Comparison of ENCODE assay signal across 20 cellular contexts in the genomic region with DNA sequence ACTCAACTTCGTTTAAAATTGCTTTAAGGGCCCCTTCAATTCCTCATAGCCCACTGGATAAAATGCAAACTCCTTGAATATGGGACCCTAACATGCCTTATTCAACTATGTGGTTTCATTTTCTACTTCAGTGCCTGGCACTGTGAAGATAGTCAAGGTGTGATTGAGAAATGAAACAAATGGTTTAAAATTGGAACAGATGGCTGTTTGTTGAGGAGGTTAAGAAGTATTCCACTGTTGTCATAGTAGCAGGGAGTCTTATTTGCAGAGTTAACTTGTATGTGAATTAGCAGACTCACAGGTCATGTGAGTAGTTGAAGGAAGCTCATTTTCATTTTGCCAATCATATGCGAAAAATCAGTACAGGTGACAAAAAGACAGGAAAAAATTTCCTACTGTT.
"Had no signal": no experiment of that assay in that cellular context is flagged by ENCODE, and none has a peak within 500 bp of the region (broad histone marks: within the 10 kb centered on the region; RNA-seq: fewer than 3 reads in every experiment).

No MANE protein-coding gene starts in this region.

- H3K4me1 ChIP-seq: gastrocnemius medialis, pancreas, thyroid gland had no signal

- DNase-seq: activated CD4-positive, alpha-beta memory T cell treated with anti-CD3 and anti-CD28 coated beads, Interleukin-2, amount 10 ng/mL, durations not matched to agents 7 days and 5 days; activated CD4-positive, alpha-beta T cell treated with anti-CD3 and anti-CD28 coated beads for 4 hours; activated naive CD4-positive, alpha-beta T cell treated with Interleukin-2 at 50 U/mL for 16 hours; activated T-cell treated with anti-CD3 and anti-CD28 coated beads, Interleukin-2, amount 50 U/mL, for 1 hour; effector CD4-positive, alpha-beta T cell; gastrocnemius medialis; head of caudate nucleus; kidney; natural killer cell; pancreas; stimulated activated CD4-positive, alpha-beta T cell treated with anti-CD3 and anti-CD28 coated beads, Interleukin-1b, Interleukin-23, amount 100 ng/mL, for 48 hours; stimulated activated naive CD4-positive, alpha-beta T cell treated with Interleukin-2 at 50 U/mL for 16 hours; thyroid gland had no signal

- H3K27me3 Mint-ChIP-seq: activated CD4-positive, alpha-beta memory T cell treated with anti-CD3 and anti-CD28 coated beads, Interleukin-2, amount 10 ng/mL, durations not matched to agents 7 days and 5 days; activated T-helper 17 cell treated with anti-CD3 and anti-CD28 coated beads, Interleukin-2, amount 50 U/mL, for 72 hours; brain; central memory CD8-positive, alpha-beta T cell had no signal

- H3K9me3 ChIP-seq: gastrocnemius medialis, pancreas, thyroid gland had no signal

- H3K36me3 ChIP-seq: gastrocnemius medialis, pancreas, thyroid gland had no signal

- H3K4me3 Mint-ChIP-seq: activated CD4-positive, alpha-beta memory T cell treated with anti-CD3 and anti-CD28 coated beads, Interleukin-2, amount 10 ng/mL, durations not matched to agents 7 days and 5 days; activated T-helper 17 cell treated with anti-CD3 and anti-CD28 coated beads, Interleukin-2, amount 50 U/mL, for 72 hours; brain; central memory CD8-positive, alpha-beta T cell; natural killer cell; WTC11 had no signal

- ATAC-seq: activated T-helper 17 cell treated with anti-CD3 and anti-CD28 coated beads, Interleukin-2, amount 50 U/mL, for 72 hours; esophagus mucosa; gastrocnemius medialis; left lobe of liver; natural killer cell; WTC11 had no signal

- H3K27me3 ChIP-seq: gastrocnemius medialis, pancreas, thyroid gland had no signal

- H3K4me3 ChIP-seq: gastrocnemius medialis, lung, pancreas, thyroid gland had no signal

- H3K36me3 Mint-ChIP-seq: brain had no signal

- H3K27ac Mint-ChIP-seq: activated CD4-positive, alpha-beta memory T cell treated with anti-CD3 and anti-CD28 coated beads, Interleukin-2, amount 10 ng/mL, durations not matched to agents 7 days and 5 days; activated T-helper 17 cell treated with anti-CD3 and anti-CD28 coated beads, Interleukin-2, amount 50 U/mL, for 72 hours; brain; natural killer cell; WTC11 had no signal

- H3K4me1 Mint-ChIP-seq: activated CD4-positive, alpha-beta memory T cell treated with anti-CD3 and anti-CD28 coated beads, Interleukin-2, amount 10 ng/mL, durations not matched to agents 7 days and 5 days; activated T-helper 17 cell treated with anti-CD3 and anti-CD28 coated beads, Interleukin-2, amount 50 U/mL, for 72 hours; central memory CD8-positive, alpha-beta T cell; natural killer cell had no signal
